8 cellular contexts compared by ENCODE assay signal in the genomic region with DNA sequence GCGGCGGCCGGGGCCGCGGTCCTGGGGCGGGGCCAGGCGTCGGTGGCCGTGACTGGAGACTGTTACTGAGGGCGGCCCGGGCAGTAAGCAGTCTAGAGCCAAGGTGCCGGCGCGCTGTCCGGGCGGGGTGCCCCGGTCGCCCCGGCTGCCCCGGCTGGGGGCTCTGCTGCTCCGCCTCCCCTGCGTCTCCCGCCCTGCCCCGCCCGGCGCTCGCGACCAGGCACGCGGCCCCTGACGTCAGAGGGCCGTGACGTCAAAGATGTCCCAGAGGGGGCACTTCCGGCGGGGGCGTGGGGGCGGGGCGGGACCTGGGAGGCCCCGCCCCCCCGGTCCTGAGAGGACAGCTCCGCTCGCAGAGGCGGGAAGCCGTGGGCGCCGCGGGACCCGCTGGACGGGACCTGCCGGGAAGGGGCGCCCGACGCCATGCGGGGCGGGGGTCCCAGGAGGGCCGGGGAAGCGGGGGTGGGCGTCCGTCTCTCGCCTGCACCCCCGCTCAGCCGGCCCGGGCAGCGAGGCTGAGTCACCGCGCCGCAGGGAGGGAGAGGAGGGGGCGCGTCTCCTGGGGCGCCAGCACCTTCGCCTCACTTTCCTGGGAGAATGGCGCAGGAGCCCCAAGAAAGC. TPM values are rescaled to one million over a fixed set of nuclear protein-coding genes. Genes with fewer than 3 reads are reported as not detected.
DNase-seq lines count a peak whose midpoint lies in the region; ATAC-seq and TF ChIP-seq lines count a peak whose summit lies in the region.

No MANE protein-coding gene starts in this region.

- no peaks in the 10 kb centered on the region for H3K9me3 Mint-ChIP-seq in T-helper 2 cell treated with Interferon-gamma antibody and Interleukin-4, amounts not matched to agents 5 μg/mL and 100 μg/mL, for 36 hours

- intact Hi-C loops in breast epithelium (cut with DNase I; ENCODE audit: low total_unique reads) = no loop called here

- ATAC-seq in GM18907 (IDR thresholded peaks at IDR 0.05; ENCODE audit: unreplicated experiment) = peak; percentile 15

- peak overlapping the region; percentile 77 for H3K4me3 ChIP-seq in ACC112 (ENCODE audit: low read depth, low read length)
- peak overlapping the region; percentile 51 to 99 (median 71) for H3K4me3 ChIP-seq in breast epithelium

- H3K4me1 Mint-ChIP-seq in T-helper 2 cell treated with Interferon-gamma antibody and Interleukin-4, amounts not matched to agents 5 μg/mL and 100 μg/mL, for 36 hours (ENCODE audit: low read depth) = peaks cover 18% of the 10 kb centered on the region

- H3K4me1 ChIP-seq in ACC112 (ENCODE audit: control insufficient read depth, insufficient read depth, low read length, unreplicated experiment) (no peaks in the 10 kb centered on the region), breast epithelium (peaks cover 7 to 11% of the 10 kb centered on the region in 2 donors)

- no peaks in the 10 kb centered on the region for H3K79me2 ChIP-seq in ACC112 (ENCODE audit: control insufficient read depth, insufficient read depth, low read length, unreplicated experiment)

- H3K36me3 Mint-ChIP-seq in T-helper 2 cell treated with Interferon-gamma antibody and Interleukin-4, amounts not matched to agents 5 μg/mL and 100 μg/mL, for 36 hours (ENCODE audit: low read depth) = no peaks in the 10 kb centered on the region

- H3K36me3 ChIP-seq in ACC112 (ENCODE audit: insufficient read depth, low read length) = no peaks in the 10 kb centered on the region
- no peaks in the 10 kb centered on the region for H3K36me3 ChIP-seq in breast epithelium

- peaks cover 16% of the 10 kb centered on the region for H3K27me3 Mint-ChIP-seq in T-helper 2 cell treated with Interferon-gamma antibody and Interleukin-4, amounts not matched to agents 5 μg/mL and 100 μg/mL, for 36 hours (ENCODE audit: low read depth)

- peaks cover 10% of the 10 kb centered on the region; the same call in 1 of the 2 replicates for H3K27me3 ChIP-seq in ACC112 (ENCODE audit: insufficient read depth, low read length)
- no peaks in the 10 kb centered on the region for H3K27me3 ChIP-seq in breast epithelium

- H3K4me3 Mint-ChIP-seq in T-helper 2 cell treated with Interferon-gamma antibody and Interleukin-4, amounts not matched to agents 5 μg/mL and 100 μg/mL, for 36 hours = no peak overlapping the region

- H2AFZ ChIP-seq in ACC112 (ENCODE audit: low read length, unreplicated experiment) = no peak overlapping the region

- H3K27ac ChIP-seq in ACC112 (ENCODE audit: low read depth, low read length) = peak overlapping the region; percentile 58; the same call in 1 of the 2 replicates
- peak overlapping the region; percentile 43 to 84 for H3K27ac ChIP-seq in breast epithelium

- no peak overlapping the region for H3K27ac Mint-ChIP-seq in T-helper 2 cell treated with Interferon-gamma antibody and Interleukin-4, amounts not matched to agents 5 μg/mL and 100 μg/mL, for 36 hours

- DNase-seq in HuH-7 (ENCODE audit: low spot score) = peak; percentile 57
- DNase-seq in T-helper 2 cell treated with Interferon-gamma antibody and Interleukin-4, amounts not matched to agents 5 μg/mL and 100 μg/mL, for 36 hours (ENCODE audit: low spot score) = peak; percentile 70
- peak in 1 of 2 donors; percentile 62 for DNase-seq in breast epithelium (ENCODE audit: low spot score in 2 of 2)
- DNase-seq in islet precursor cell = peak; percentile 87
- peak; percentile 45 to 61 for DNase-seq in stimulated activated CD4-positive, alpha-beta T cell treated with anti-CD3 and anti-CD28 coated beads, Interleukin-15, amount 100 ng/mL, for 1 hour (ENCODE audit: low read depth in 1 of 2, low spot score in 1 of 2)
- DNase-seq in NCI-H2107 (lab: John Stamatoyannopoulos, UW) = no peak

- no peaks in the 10 kb centered on the region for H3K9me3 ChIP-seq in breast epithelium

- TF ChIP-seq POLR2A in breast epithelium (IDR thresholded peaks at IDR 0.05) = no peak

- no peak for TF ChIP-seq CTCF in breast epithelium (IDR thresholded peaks at IDR 0.05)

RNA-seq across cellular contexts. Expression of gene HIC1, which starts 4.5 kb away (rescaled TPM):
- 10 to 100 TPM; 12.6 to 16.4 (median 12.7) TPM for total RNA-seq in breast epithelium

RNA-seq across cellular contexts. Expression of gene OVCA2, which starts 8.5 kb away (rescaled TPM):
- 10 to 100 TPM; 24.3 to 35.4 (median 32.5) TPM for total RNA-seq in breast epithelium

RNA-seq across cellular contexts. Expression of gene DPH1, which starts 20.4 kb away (rescaled TPM):
- total RNA-seq in breast epithelium = 10 to 100 TPM; 28.3 to 66.6 (median 55.7) TPM

RNA-seq across cellular contexts. Expression of gene RTN4RL1, which starts 25.2 kb away (rescaled TPM):
- total RNA-seq in breast epithelium = 10 to 100 TPM in 2 of 3 donors, 1 to 10 TPM in 1; 3.8 to 19.6 (median 14.1) TPM
